16 cellular contexts compared by ENCODE assay signal in genomic region chr15:94367726-94368535, GRCh38.
"Had no signal": no experiment of that assay in that cellular context is flagged by ENCODE, and none has a peak within 500 bp of the region (broad histone marks: within the 10 kb centered on the region; RNA-seq: fewer than 3 reads in every experiment).

No MANE protein-coding gene starts in this region.

- H3K4me1 ChIP-seq: colonic mucosa, parathyroid adenoma, thyroid gland had no signal

- H3K27ac ChIP-seq: colonic mucosa, parathyroid adenoma, thyroid gland, WERI-Rb-1 had no signal

- ATAC-seq: activated T-cell treated with anti-CD3 and anti-CD28 coated beads, Interleukin-2, amount 50 U/mL, for 4 hours; esophagus mucosa; left lung; stimulated activated memory B cell treated with anti-CD40 and anti-IgM and Interleukin-4, amounts not matched to agents 10 μg/mL and 1 μg/mL and 100 μg/mL, for 72 hours; T-cell had no signal

- H3K4me3 Mint-ChIP-seq: activated CD4-positive, alpha-beta memory T cell treated with anti-CD3 and anti-CD28 coated beads for 36 hours; activated naive CD8-positive, alpha-beta T cell; activated T-cell treated with anti-CD3 and anti-CD28 coated beads, Interleukin-2, amount 50 U/mL, for 4 hours; stimulated activated memory B cell treated with anti-CD40 and anti-IgM and Interleukin-4, amounts not matched to agents 10 μg/mL and 1 μg/mL and 100 μg/mL, for 72 hours; T-cell had no signal

- H3K27me3 ChIP-seq: colonic mucosa, left lung, thyroid gland had no signal

- H3K27ac Mint-ChIP-seq: activated CD4-positive, alpha-beta memory T cell treated with anti-CD3 and anti-CD28 coated beads for 36 hours; activated naive CD8-positive, alpha-beta T cell; stimulated activated memory B cell treated with anti-CD40 and anti-IgM and Interleukin-4, amounts not matched to agents 10 μg/mL and 1 μg/mL and 100 μg/mL, for 72 hours; T-cell had no signal

- DNase-seq: activated CD4-positive, alpha-beta memory T cell treated with anti-CD3 and anti-CD28 coated beads for 36 hours; activated effector memory CD4-positive, alpha-beta T cell treated with anti-CD3 and anti-CD28 coated beads, Interleukin-2, amount 50 U/mL, for 16 hours; activated T-cell treated with anti-CD3 and anti-CD28 coated beads, Interleukin-2, amount 50 U/mL, for 4 hours; amniotic stem cell; central memory CD4-positive, alpha-beta T cell; colonic mucosa; hippocampal formation; left lung; mesenchymal stem cell; T-cell; thyroid gland; WERI-Rb-1 had no signal

- H3K9me3 Mint-ChIP-seq: activated CD4-positive, alpha-beta memory T cell treated with anti-CD3 and anti-CD28 coated beads for 36 hours; activated T-cell treated with anti-CD3 and anti-CD28 coated beads, Interleukin-2, amount 50 U/mL, for 4 hours; stimulated activated memory B cell treated with anti-CD40 and anti-IgM and Interleukin-4, amounts not matched to agents 10 μg/mL and 1 μg/mL and 100 μg/mL, for 72 hours; T-cell had no signal

- H3K27me3 Mint-ChIP-seq: activated CD4-positive, alpha-beta memory T cell treated with anti-CD3 and anti-CD28 coated beads for 36 hours; activated naive CD8-positive, alpha-beta T cell; stimulated activated memory B cell treated with anti-CD40 and anti-IgM and Interleukin-4, amounts not matched to agents 10 μg/mL and 1 μg/mL and 100 μg/mL, for 72 hours; T-cell had no signal

- H3K4me3 ChIP-seq: colonic mucosa, left lung, thyroid gland had no signal

- H3K4me1 Mint-ChIP-seq: stimulated activated memory B cell treated with anti-CD40 and anti-IgM and Interleukin-4, amounts not matched to agents 10 μg/mL and 1 μg/mL and 100 μg/mL, for 72 hours; T-cell had no signal

- H3K36me3 ChIP-seq: colonic mucosa, thyroid gland, WERI-Rb-1 had no signal

- H3K9me3 ChIP-seq: colonic mucosa, left lung, thyroid gland had no signal
